In genomic region chr4:75724867-75725724, GRCh38 we compare ENCODE assay signal across 8 cellular contexts. TPM values are rescaled to one million over a fixed set of nuclear protein-coding genes. Genes with fewer than 3 reads are reported as not detected.
DNase-seq lines count a peak whose midpoint lies in the region; ATAC-seq and TF ChIP-seq lines count a peak whose summit lies in the region.

No MANE protein-coding gene starts in this region.

- no peaks in the 10 kb centered on the region for H3K9me3 Mint-ChIP-seq in activated naive CD4-positive, alpha-beta T cell treated with anti-CD3 and anti-CD28 coated beads, Interleukin-2, amount 50 U/mL, for 24 hours
- peaks cover 7% of the 10 kb centered on the region for H3K9me3 Mint-ChIP-seq in glutamatergic neuron (ENCODE audit: unreplicated experiment)

- H3K27me3 Mint-ChIP-seq in activated naive CD4-positive, alpha-beta T cell treated with anti-CD3 and anti-CD28 coated beads, Interleukin-2, amount 50 U/mL, for 24 hours = no peaks in the 10 kb centered on the region
- peaks cover 6% of the 10 kb centered on the region for H3K27me3 Mint-ChIP-seq in glutamatergic neuron (ENCODE audit: unreplicated experiment)

- no peaks in the 10 kb centered on the region for H3K36me3 ChIP-seq in thoracic aorta

- H3K4me1 ChIP-seq in thoracic aorta (ENCODE audit: control insufficient read depth in 1 of 2, low read depth in 2 of 2) = peaks cover 24 to 57% of the 10 kb centered on the region in 2 donors

- TF ChIP-seq CTCF in GM20000 (IDR thresholded peaks at IDR 0.05; ENCODE audit: extremely low read depth, missing control alignments) (no peak), glutamatergic neuron (IDR thresholded peaks at IDR 0.05; ENCODE audit: partially characterized antibody, unreplicated experiment) (no peak), omental fat pad (IDR thresholded peaks at IDR 0.05) (no peak), thoracic aorta (IDR thresholded peaks at IDR 0.05) (no peak)

- H3K4me3 Mint-ChIP-seq in activated naive CD4-positive, alpha-beta T cell treated with anti-CD3 and anti-CD28 coated beads, Interleukin-2, amount 50 U/mL, for 24 hours = peak overlapping the region; percentile 98
- H3K4me3 Mint-ChIP-seq in glutamatergic neuron (ENCODE audit: unreplicated experiment) = peak overlapping the region; percentile 88

- ATAC-seq in omental fat pad (ENCODE audit: low FRiP score) (peak; percentile 74), thoracic aorta (ENCODE audit: insufficient number of reproducible peaks, low FRiP score, low read depth) (peak; percentile 50)

- H3K4me1 Mint-ChIP-seq in activated naive CD4-positive, alpha-beta T cell treated with anti-CD3 and anti-CD28 coated beads, Interleukin-2, amount 50 U/mL, for 24 hours = peaks cover 52% of the 10 kb centered on the region
- peaks cover 14% of the 10 kb centered on the region for H3K4me1 Mint-ChIP-seq in glutamatergic neuron (ENCODE audit: low read depth, unreplicated experiment)

- peak overlapping the region; percentile 94 to 96 for H3K27ac ChIP-seq in thoracic aorta

- peak overlapping the region; percentile 81 for H3K4me3 ChIP-seq in thoracic aorta

- H3K27ac Mint-ChIP-seq in activated naive CD4-positive, alpha-beta T cell treated with anti-CD3 and anti-CD28 coated beads, Interleukin-2, amount 50 U/mL, for 24 hours = peak overlapping the region; percentile 97
- peak overlapping the region; percentile 98 for H3K27ac Mint-ChIP-seq in glutamatergic neuron (ENCODE audit: unreplicated experiment)

- no peaks in the 10 kb centered on the region for H3K9me3 ChIP-seq in thoracic aorta

- H3K36me3 Mint-ChIP-seq in activated naive CD4-positive, alpha-beta T cell treated with anti-CD3 and anti-CD28 coated beads, Interleukin-2, amount 50 U/mL, for 24 hours = peaks cover 5% of the 10 kb centered on the region
- no peaks in the 10 kb centered on the region for H3K36me3 Mint-ChIP-seq in glutamatergic neuron (ENCODE audit: unreplicated experiment)

- DNase-seq in COR-L47 (lab: John Stamatoyannopoulos, UW) = peak; percentile 16
- peak; percentile 78 for DNase-seq in GM20000 (ENCODE audit: low spot score)
- DNase-seq in HPDE6-E6E7 (ENCODE audit: extremely low spot score) = peak; percentile 60
- peak; percentile 77 for DNase-seq in RPMI7951 (ENCODE audit: low read depth)
- DNase-seq in glutamatergic neuron = peak; percentile 87
- peak; percentile 24 for DNase-seq in omental fat pad (ENCODE audit: low spot score)
- DNase-seq in thoracic aorta (ENCODE audit: low spot score) = peak; percentile 20

- no peaks in the 10 kb centered on the region for H3K27me3 ChIP-seq in thoracic aorta (replicated peaks; ENCODE audit: insufficient read depth)

RNA-seq across cellular contexts. Expression of gene USO1, which starts 0.7 kb away (rescaled TPM):
- total RNA-seq in RPMI7951 (2014; rRNA removed; shearing (Covaris generic)) = 45.9 and 50.8 TPM in 2 replicates
- total RNA-seq in glutamatergic neuron (ENCODE audit: unreplicated experiment) (32.5 TPM), omental fat pad (10 to 100 TPM; 53.8 to 79.5 (median 69.8) TPM), thoracic aorta (10 to 100 TPM; 68.0 to 85.9 TPM)

RNA-seq across cellular contexts. Expression of gene G3BP2, which starts 51.9 kb away (rescaled TPM):
- 89.0 and 96.1 TPM in 2 replicates for total RNA-seq in RPMI7951 (2014; rRNA removed; shearing (Covaris generic))
- total RNA-seq in glutamatergic neuron (ENCODE audit: unreplicated experiment) (245 TPM), omental fat pad (10 to 100 TPM; 57.7 to 90.9 (median 69.6) TPM), thoracic aorta (100 to 1,000 TPM in 1 of 2 donors, 10 to 100 TPM in 1; 71.9 to 126 TPM)

Comparison
In these comparisons a context has a peak if more than half of its experiments do, and no peak if none do; other contexts are left out.
1. Peak in every context shown above with its lines: DNase-seq, ATAC-seq, H3K4me3 ChIP-seq and H3K27ac ChIP-seq.
2. DNase-seq: peak in every context shown above with its lines; median percentile 87 in glutamatergic neuron; 78 in GM20000; 77 in RPMI7951; 60 in HPDE6-E6E7; 24 in omental fat pad; 20 in thoracic aorta; 16 in COR-L47.